9 cellular contexts compared by ENCODE assay signal in the genomic region with DNA sequence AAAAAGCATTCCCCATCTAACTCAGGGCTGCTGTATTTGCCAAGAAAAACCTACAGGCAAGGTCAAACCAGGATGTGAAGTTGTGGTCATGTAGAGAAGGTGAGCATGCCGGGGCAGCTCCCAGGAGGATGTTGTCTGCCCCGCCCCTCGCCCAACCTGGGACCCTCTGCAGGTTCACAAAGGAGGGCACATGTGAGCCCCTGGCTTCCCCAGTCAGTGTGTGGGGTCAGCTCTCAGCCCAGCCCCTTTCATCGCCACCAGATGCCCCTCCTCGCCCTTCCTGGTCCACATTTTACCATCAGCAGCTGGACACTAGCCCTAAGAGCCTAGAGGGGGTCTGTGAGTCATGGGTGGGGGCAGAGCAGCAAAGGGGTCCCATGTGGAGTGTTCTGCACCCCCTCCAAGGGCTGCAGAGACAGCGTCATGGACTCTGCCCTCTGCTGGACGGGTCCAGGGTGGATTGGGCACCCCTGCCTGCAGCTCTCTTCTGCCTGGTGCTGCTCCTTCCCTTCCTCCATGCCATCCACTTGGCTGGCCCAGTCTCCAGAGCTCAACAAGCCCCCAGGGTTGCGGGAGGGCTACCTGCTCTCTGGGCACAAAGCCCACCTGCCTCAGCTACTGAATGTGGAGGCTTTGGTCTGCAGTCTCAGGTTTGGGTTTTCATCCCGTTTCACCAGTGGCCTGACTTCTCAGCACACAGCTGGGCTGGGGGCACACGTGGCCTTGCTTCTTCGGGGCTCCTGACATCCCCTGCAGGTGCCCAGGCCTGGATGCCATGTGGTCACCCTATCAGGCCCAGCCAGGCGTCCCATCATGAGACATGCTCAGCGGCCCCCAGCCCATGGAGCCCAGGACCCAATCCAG. TPM values are rescaled to one million over a fixed set of nuclear protein-coding genes. Genes with fewer than 3 reads are reported as not detected.
DNase-seq lines count a peak whose midpoint lies in the region; ATAC-seq and TF ChIP-seq lines count a peak whose summit lies in the region.
"Had no signal": no experiment of that assay in that cellular context is flagged by ENCODE, and none has a peak within 500 bp of the region (broad histone marks: within the 10 kb centered on the region; RNA-seq: fewer than 3 reads in every experiment).

No MANE protein-coding gene starts in this region.

- peak; percentile 45 for TF ChIP-seq CTCF in epithelial cell of proximal tubule (conservative IDR thresholded peaks at IDR 0.05; ENCODE audit: low read depth, low read length)
- TF ChIP-seq CTCF in stomach (IDR thresholded peaks at IDR 0.05) = no peak
- no peak for TF ChIP-seq CTCF in Caco-2 (IDR thresholded peaks at IDR 0.05; ENCODE audit: insufficient read depth in 1 of 2, low read depth in 1 of 2, low read length in 1 of 2, severe bottlenecking in 1 of 2, unreplicated experiment in 1 of 2)

- WGBS in stomach, 5 donors = 74 to 79% (median 76%) methylated on average over 11 to 13 of the region's 13 CpGs

- peaks cover 3 to 11% (median 5%) of the 10 kb centered on the region in 4 donors for H3K36me3 ChIP-seq in stomach
- H3K36me3 ChIP-seq in Caco-2 (ENCODE audit: control insufficient read depth, insufficient read depth, low read length) = no peaks in the 10 kb centered on the region; the same call in 1 of the 2 replicates

- no peaks in the 10 kb centered on the region for H3K9me3 Mint-ChIP-seq in Caco-2 (ENCODE audit: unreplicated experiment)

- peak; percentile 27 for DNase-seq in activated CD4-positive, alpha-beta T cell treated with anti-CD3 and anti-CD28 coated beads for 48 hours
- no peak for DNase-seq in activated CD4-positive, alpha-beta T cell treated with anti-CD3 and anti-CD28 coated beads, Interleukin-2, amount 50 U/mL, for 4 hours
- DNase-seq in T-helper 17 cell (no peak), epithelial cell of proximal tubule (ENCODE audit: low read depth) (no peak), stomach (no peak), Caco-2 (no peak), SKM-1 treated with dmso at 0.1 percent for 144 hours (lab: John Stamatoyannopoulos, UW; ENCODE audit: unreplicated experiment) (no peak)
- DNase-seq: NCI-H446 treated with DMSO at 0.1 percent for 48 hours had no signal

- no peak for TF ChIP-seq EP300 in stomach (IDR thresholded peaks at IDR 0.05)

- ATAC-seq in T-helper 17 cell = no peak
- no peak for ATAC-seq in esophagus mucosa

- no peaks in the 10 kb centered on the region for H3K9me3 ChIP-seq in T-helper 17 cell (ENCODE audit: control insufficient read depth, low read length, poor library complexity, severe bottlenecking)
- H3K9me3 ChIP-seq in stomach = no peaks in the 10 kb centered on the region
- no peaks in the 10 kb centered on the region for H3K9me3 ChIP-seq in Caco-2

- H3K27ac ChIP-seq in stomach = peak overlapping the region in 4 of 5 donors; percentile 1 to 91 (median 88)

- TF ChIP-seq POLR2A in stomach (IDR thresholded peaks at IDR 0.05) = no peak

- no TSS peak for BruUV-seq in Caco-2 (replicated peaks; lab: Mats Ljungman, UMichigan)

- intact Hi-C loops in stomach (cut with DNase I; ENCODE audit: low total_unique reads) (no loop called here), Caco-2 (cut with micrococcal nuclease; ENCODE audit: unreplicated experiment) (no loop called here)

- CTCF ChIA-PET in Caco-2 (lab: Charles Lee) = interaction anchor here (1.1 kb wide), 1 partner anchor 58 kb away, joined by 4 read pairs; no protein-coding TSS in a partner anchor

- H3K27me3 Mint-ChIP-seq in T-helper 17 cell (no peaks in the 10 kb centered on the region), Caco-2 (ENCODE audit: insufficient read depth, unreplicated experiment) (no peaks in the 10 kb centered on the region)

- H3K27me3 ChIP-seq in stomach (no peaks in the 10 kb centered on the region), Caco-2 (replicated peaks; ENCODE audit: control insufficient read depth, insufficient read depth, low read length) (no peaks in the 10 kb centered on the region)

- peak overlapping the region; percentile 98 for H3K27ac Mint-ChIP-seq in T-helper 17 cell
- H3K27ac Mint-ChIP-seq in Caco-2 (ENCODE audit: unreplicated experiment) = no peak overlapping the region

- H3K4me3 ChIP-seq in epithelial cell of proximal tubule (ENCODE audit: low read depth, low read length) = no peak overlapping the region
- no peak overlapping the region for H3K4me3 ChIP-seq in stomach
- H3K4me3 ChIP-seq in Caco-2 (ENCODE audit: low read depth, low read length) = no peak overlapping the region

- H3K4me1 ChIP-seq in stomach = peaks cover 55 to 94% (median 81%) of the 10 kb centered on the region in 4 donors
- no peaks in the 10 kb centered on the region; the same call in 1 of the 2 replicates for H3K4me1 ChIP-seq in Caco-2

- peaks cover 71% of the 10 kb centered on the region for H3K4me1 Mint-ChIP-seq in T-helper 17 cell
- peaks cover 8% of the 10 kb centered on the region for H3K4me1 Mint-ChIP-seq in Caco-2 (ENCODE audit: low read depth, unreplicated experiment)

- peak overlapping the region; percentile 96 for H3K4me3 Mint-ChIP-seq in T-helper 17 cell
- no peak overlapping the region for H3K4me3 Mint-ChIP-seq in Caco-2 (ENCODE audit: unreplicated experiment)

- POLR2A ChIA-PET in Caco-2 (lab: Charles Lee) = no interaction called here

- H3K36me3 Mint-ChIP-seq in T-helper 17 cell (ENCODE audit: low read depth) (peaks cover 8% of the 10 kb centered on the region), Caco-2 (ENCODE audit: insufficient read depth, unreplicated experiment) (no peaks in the 10 kb centered on the region)

RNA-seq across cellular contexts. Expression of gene PLEKHF1, which starts 3.7 kb away (rescaled TPM):
- total RNA-seq in T-helper 17 cell (10 to 100 TPM; 13.5 to 20.7 TPM), epithelial cell of proximal tubule (10.4 and 16.3 TPM in 2 replicates), stomach (10 to 100 TPM in 1 of 5 donors, 1 to 10 TPM in 4; 1.8 to 13.6 (median 6.1) TPM), Caco-2 (2022) (3.6 and 5.0 TPM in 2 replicates), esophagus mucosa (4.4 TPM)
- 1 to 10 TPM; 5.2 to 8.4 (median 6.7) TPM for polyA plus RNA-seq in stomach

RNA-seq across cellular contexts. Expression of gene C19orf12, which starts 46.1 kb away (rescaled TPM):
- 10 to 100 TPM; 16.6 to 18.6 TPM for total RNA-seq in T-helper 17 cell
- total RNA-seq in epithelial cell of proximal tubule = 24.9 and 31.2 TPM in 2 replicates
- total RNA-seq in stomach = 10 to 100 TPM in 4 of 5 donors, 1 to 10 TPM in 1; 4.6 to 67.2 (median 33.0) TPM
- polyA plus RNA-seq in stomach = 10 to 100 TPM in 2 of 3 donors, 1 to 10 TPM in 1; 9.9 to 15.3 (median 13.7) TPM
- 20.8 and 23.6 TPM in 2 replicates for total RNA-seq in Caco-2 (2022)
- total RNA-seq in esophagus mucosa = 8.1 TPM
